Comparison of ENCODE assay signal across 11 cellular contexts in genomic region chr9:108889649-108890067, GRCh38. TPM values are rescaled to one million over a fixed set of nuclear protein-coding genes. Genes with fewer than 3 reads are reported as not detected.
A peak's percentile ranks its signal among the peaks of the same experiment; 100 is the strongest.
DNase-seq lines count a peak whose midpoint lies in the region; ATAC-seq and TF ChIP-seq lines count a peak whose summit lies in the region.
"Had no signal": no experiment of that assay in that cellular context is flagged by ENCODE, and none has a peak within 500 bp of the region (broad histone marks: within the 10 kb centered on the region; RNA-seq: fewer than 3 reads in every experiment).

No MANE protein-coding gene starts in this region.

- H4K20me1 ChIP-seq in OCI-LY3 (ENCODE audit: insufficient read depth, low read length) (no peaks in the 10 kb centered on the region), fibroblast of lung (ENCODE audit: control insufficient read depth, extremely low read depth, insufficient read depth, low read length) (no peaks in the 10 kb centered on the region)
- H4K20me1 ChIP-seq: BLaER1 had no signal

- TF ChIP-seq CTCF in OCI-LY3 (IDR thresholded peaks at IDR 0.05; ENCODE audit: low read depth, low read length) (peak; percentile 38), fibroblast of lung (conservative IDR thresholded peaks at IDR 0.05 in 1 of 2, IDR thresholded peaks at IDR 0.05 in 1 of 2; ENCODE audit: low read depth in 1 of 2, low read length in 2 of 2) (peak in 1 of 2 donors; percentile 17)

- no peaks in the 10 kb centered on the region for H3K27me3 ChIP-seq in OCI-LY3 (ENCODE audit: low read depth, low read length)
- H3K27me3 ChIP-seq in fibroblast of lung (ENCODE audit: control insufficient read depth, insufficient read depth, low read length), result no peaks in the 10 kb centered on the region
- H3K27me3 ChIP-seq: BLaER1 had no signal

- no peaks in the 10 kb centered on the region for H3K79me2 ChIP-seq in OCI-LY3 (ENCODE audit: low read length)
- no peaks in the 10 kb centered on the region for H3K79me2 ChIP-seq in fibroblast of lung (ENCODE audit: control insufficient read depth, insufficient read depth, low read length)

- H2AFZ ChIP-seq in OCI-LY3 (ENCODE audit: low read depth, low read length) (no peak overlapping the region), fibroblast of lung (ENCODE audit: low read length) (no peak overlapping the region)

- no peak overlapping the region for H3K9ac ChIP-seq in OCI-LY3 (ENCODE audit: low read length)
- no peak overlapping the region for H3K9ac ChIP-seq in fibroblast of lung (ENCODE audit: insufficient read depth, low read length)
- H3K9ac ChIP-seq: BLaER1 had no signal

- peaks cover 35% of the 10 kb centered on the region for H3K36me3 ChIP-seq in OCI-LY3 (replicated peaks; ENCODE audit: low read depth, low read length)
- peaks cover 2% of the 10 kb centered on the region for H3K36me3 ChIP-seq in fibroblast of lung (ENCODE audit: control insufficient read depth, insufficient read depth, low read length)

- no peaks in the 10 kb centered on the region for H3K9me3 ChIP-seq in OCI-LY3 (ENCODE audit: insufficient read depth, low read length)
- no peaks in the 10 kb centered on the region for H3K9me3 ChIP-seq in fibroblast of lung (ENCODE audit: control insufficient read depth, insufficient read depth, low read depth, low read length)
- H3K9me3 ChIP-seq: BLaER1 had no signal

- H3K4me3 ChIP-seq in OCI-LY3 (ENCODE audit: low read length), result no peak overlapping the region
- no peak overlapping the region for H3K4me3 ChIP-seq in fibroblast of lung (replicated peaks in 1 of 4; ENCODE audit: control extremely low read depth in 1 of 4, insufficient read depth in 1 of 4, low read depth in 3 of 4, low read length in 4 of 4)
- no peak overlapping the region for H3K4me3 ChIP-seq in skeletal muscle cell (ENCODE audit: low read depth, low read length)
- H3K4me3 ChIP-seq: BLaER1 had no signal

- H3K4me2 ChIP-seq in OCI-LY3 (ENCODE audit: low read length), result no peak overlapping the region
- no peak overlapping the region for H3K4me2 ChIP-seq in fibroblast of lung (ENCODE audit: extremely low read depth, insufficient read depth, low read length)
- H3K4me2 ChIP-seq: BLaER1 had no signal

- DNase-seq in SIG-M5 treated with dmso at 0.1 percent for 504 hours (lab: John Stamatoyannopoulos, UW; ENCODE audit: unreplicated experiment), result peak; percentile 20
- no peak for DNase-seq in SIG-M5 (lab: John Stamatoyannopoulos, UW)
- DNase-seq in fibroblast of lung (ENCODE audit: low read depth in 2 of 2), result peak; percentile 38 to 58
- peak; percentile 11 for DNase-seq in skeletal muscle cell (ENCODE audit: low read depth)
- DNase-seq in stimulated activated CD4-positive, alpha-beta T cell treated with anti-CD3 and anti-CD28 coated beads, Interleukin-4, amount 100 ng/mL, for 24 hours, result no peak
- DNase-seq: effector memory CD4-positive, alpha-beta T cell; naive B cell had no signal

- H3K27ac ChIP-seq in OCI-LY3 (ENCODE audit: low read length) (no peak overlapping the region), fibroblast of lung (ENCODE audit: insufficient read depth, low read length) (no peak overlapping the region)
- H3K27ac ChIP-seq: BLaER1 had no signal

- ATAC-seq in HG02885 (IDR thresholded peaks at IDR 0.05; ENCODE audit: poor library complexity, unreplicated experiment) (no peak), GM21390 (IDR thresholded peaks at IDR 0.05; ENCODE audit: unreplicated experiment) (no peak)

- peaks cover 21% of the 10 kb centered on the region for H3K4me1 ChIP-seq in OCI-LY3 (ENCODE audit: low read length)
- peaks cover 3% of the 10 kb centered on the region for H3K4me1 ChIP-seq in fibroblast of lung (ENCODE audit: control insufficient read depth, extremely low read depth, insufficient read depth, low read length)
- H3K4me1 ChIP-seq: BLaER1 had no signal

RNA-seq across cellular contexts. Expression of gene ACTL7A, which starts 27.6 kb away (rescaled TPM):
- not detected in 2 replicates for total RNA-seq in fibroblast of lung
- polyA plus RNA-seq in fibroblast of lung, result not detected in 2 replicates
- polyA plus RNA-seq in fibroblast of lung (2012), result not detected in 2 replicates
- not detected in 2 replicates for polyA minus RNA-seq in fibroblast of lung (ENCODE audit: low replicate concordance)

RNA-seq across cellular contexts. Expression of gene ACTL7B, which starts 33.9 kb away (rescaled TPM):
- total RNA-seq in fibroblast of lung, result not detected in 2 replicates
- not detected in 2 replicates for polyA plus RNA-seq in fibroblast of lung
- not detected in 2 replicates for polyA plus RNA-seq in fibroblast of lung (2012)
- not detected in 2 replicates for polyA minus RNA-seq in fibroblast of lung (ENCODE audit: low replicate concordance)

RNA-seq across cellular contexts. Expression of gene ELP1, which starts 44.3 kb away (rescaled TPM):
- 32.9 and 41.9 TPM in 2 replicates for total RNA-seq in fibroblast of lung
- 18.7 and 21.7 TPM in 2 replicates for polyA plus RNA-seq in fibroblast of lung
- 16.4 and 22.7 TPM in 2 replicates for polyA plus RNA-seq in fibroblast of lung (2012)
- 14.2 and 19.6 TPM in 2 replicates for polyA minus RNA-seq in fibroblast of lung (ENCODE audit: low replicate concordance)

RNA-seq across cellular contexts. Expression of gene ABITRAM, which starts 44.5 kb away (rescaled TPM):
- 4.9 and 8.8 TPM in 2 replicates for total RNA-seq in fibroblast of lung
- polyA plus RNA-seq in fibroblast of lung, result 17.6 and 24.8 TPM in 2 replicates
- polyA plus RNA-seq in fibroblast of lung (2012), result 10.7 and 13.6 TPM in 2 replicates
- polyA minus RNA-seq in fibroblast of lung (ENCODE audit: low replicate concordance), result 1.2 and 1.9 TPM in 2 replicates

Comparison
In these comparisons a context has a peak if more than half of its experiments do, and no peak if none do; other contexts are left out.
1. DNase-seq: peak in SIG-M5 treated with dmso at 0.1 percent for 504 hours (single experiment), fibroblast of lung (2 of 2) and skeletal muscle cell (single experiment); none in SIG-M5 (single experiment) and stimulated activated CD4-positive, alpha-beta T cell treated with anti-CD3 and anti-CD28 coated beads, Interleukin-4, amount 100 ng/mL, for 24 hours (single experiment).